8 cellular contexts compared by ENCODE assay signal in genomic region chr4:179307297-179308136, GRCh38.
DNase-seq lines count a peak whose midpoint lies in the region; ATAC-seq, FAIRE-seq and TF ChIP-seq lines count a peak whose summit lies in the region.

No MANE protein-coding gene starts in this region.

- TF ChIP-seq RAD21 in A549 (conservative IDR thresholded peaks at IDR 0.05 in 1 of 2, IDR thresholded peaks at IDR 0.05 in 1 of 2), result peak; percentile 51 to 60
- TF ChIP-seq RAD21 in Ishikawa (IDR thresholded peaks at IDR 0.05; ENCODE audit: low read depth), result peak; percentile 87

- POLR2A ChIA-PET in A549 (lab: Yijun Ruan, JAX), result no interaction called here

- CTCF ChIA-PET in A549 (lab: Yijun Ruan, JAX), result interaction anchor here (0.7 to 1.1 kb wide), 3 partner anchors 9 to 742 kb away, joined by 3 to 4 read pairs (median 3); no protein-coding TSS in a partner anchor

- no peak for TF ChIP-seq POLR2A in A549 (IDR thresholded peaks at IDR 0.05; ENCODE audit: low read length)
- no peak for TF ChIP-seq POLR2A in sigmoid colon (IDR thresholded peaks at IDR 0.05)

- H3K4me1 ChIP-seq in A549 (no peaks in the 10 kb centered on the region), mucosa of descending colon (ENCODE audit: low read depth) (no peaks in the 10 kb centered on the region), sigmoid colon (no peaks in the 10 kb centered on the region)

- no peak overlapping the region for H3K27ac ChIP-seq in A549
- no peak overlapping the region for H3K27ac ChIP-seq in sigmoid colon

- no peaks in the 10 kb centered on the region for H3K36me3 ChIP-seq in mucosa of descending colon (ENCODE audit: low read depth)
- H3K36me3 ChIP-seq in sigmoid colon, result no peaks in the 10 kb centered on the region

- peak; percentile 1 to 13 for DNase-seq in A549 (ENCODE audit: low read depth in 1 of 2, low spot score in 1 of 2)
- peak; percentile 30 for DNase-seq in DMS53 treated with DMSO at 0.1 percent for 48 hours (lab: John Stamatoyannopoulos, UW; ENCODE audit: unreplicated experiment)
- peak; percentile 17 for DNase-seq in astrocyte of the spinal cord (ENCODE audit: low read depth, low spot score)
- peak in 1 of 3 donors; percentile 72 for DNase-seq in mucosa of descending colon
- DNase-seq in sigmoid colon, result no peak
- DNase-seq in COR-L47 (lab: John Stamatoyannopoulos, UW), result no peak

- TF ChIP-seq EP300 in A549 (IDR thresholded peaks at IDR 0.05), result no peak
- TF ChIP-seq EP300 in Ishikawa (IDR thresholded peaks at IDR 0.05; ENCODE audit: borderline replicate concordance), result no peak
- no peak for TF ChIP-seq EP300 in sigmoid colon (IDR thresholded peaks at IDR 0.05)

- TF ChIP-seq CTCF in A549 (IDR thresholded peaks at IDR 0.05) (peak; percentile 44), astrocyte of the spinal cord (IDR thresholded peaks at IDR 0.05; ENCODE audit: low read depth, low read length) (peak; percentile 65), mucosa of descending colon (IDR thresholded peaks at IDR 0.05) (no peak), sigmoid colon (IDR thresholded peaks at IDR 0.05) (peak in 1 of 4 experiments; percentile 9)

- no peaks in the 10 kb centered on the region for H3K9me3 ChIP-seq in A549
- H3K9me3 ChIP-seq in mucosa of descending colon, result no peaks in the 10 kb centered on the region
- peaks cover 0 to 4% (median 1%) of the 10 kb centered on the region in 4 donors for H3K9me3 ChIP-seq in sigmoid colon

- H3K4me2 ChIP-seq in A549, result no peak overlapping the region

- intact Hi-C loops in mucosa of descending colon (cut with DNase I, micrococcal nuclease) (no loop called here), sigmoid colon (cut with DNase I) (no loop called here)

- no peaks in the 10 kb centered on the region for H3K27me3 ChIP-seq in sigmoid colon

- H3K4me3 ChIP-seq in A549 (no peak overlapping the region), astrocyte of the spinal cord (ENCODE audit: low read depth, low read length) (no peak overlapping the region), mucosa of descending colon (no peak overlapping the region), sigmoid colon (no peak overlapping the region)

- in situ Hi-C loops in astrocyte of the spinal cord (cut with HindIII; ENCODE audit: low sequenced_read_pairs), result no loop called here

- ATAC-seq in A549 (peak in 1 of 2 experiments; percentile 61; a peak in 2 of 6 replicates), GM21717 (IDR thresholded peaks at IDR 0.05; ENCODE audit: unreplicated experiment) (peak; percentile 99), mucosa of descending colon (peak; percentile 48)

- no peak for FAIRE-seq in A549 (lab: Jason Lieb, UNC)

- WGBS in A549 (ENCODE audit: missing lambda C conversion rate), result 18% methylated on average over 4 of the region's 4 CpGs
- WGBS in sigmoid colon, 2 donors, result 61 to 77% methylated on average over 4 of the region's 4 CpGs

TF ChIP-seq in A549, 52 proteins besides CTCF, POLR2A, EP300 and RAD21:
- TF ChIP-seq FOSB (CRISPR knock-in tag; IDR thresholded peaks at IDR 0.05) (no peak), HOXA7 (CRISPR knock-in tag; IDR thresholded peaks at IDR 0.05) (no peak), SMC3 (IDR thresholded peaks at IDR 0.05) (peak; percentile 45; the same call in 2 of the 3 replicates)

TF ChIP-seq in Ishikawa, 13 proteins besides CTCF, POLR2A, EP300 and RAD21:
- TF ChIP-seq CEBPB (IDR thresholded peaks at IDR 0.05), result no peak
- TF ChIP-seq NFIC (IDR thresholded peaks at IDR 0.05), result no peak
- TF ChIP-seq TEAD4 (IDR thresholded peaks at IDR 0.05), result no peak
- no peak for TF ChIP-seq ZBTB7A (IDR thresholded peaks at IDR 0.05; ENCODE audit: low read depth)
- TF ChIP-seq CREB1 (IDR thresholded peaks at IDR 0.05; ENCODE audit: low read depth), result no peak
- no peak for TF ChIP-seq FOXM1 (IDR thresholded peaks at IDR 0.05; ENCODE audit: borderline replicate concordance, low read depth)
- TF ChIP-seq YY1 (IDR thresholded peaks at IDR 0.05; ENCODE audit: low read depth), result no peak
- no peak for TF ChIP-seq REST (IDR thresholded peaks at IDR 0.05; ENCODE audit: low read depth)
- no peak for TF ChIP-seq EGR1 (IDR thresholded peaks at IDR 0.05)
- TF ChIP-seq, protein P1, sequence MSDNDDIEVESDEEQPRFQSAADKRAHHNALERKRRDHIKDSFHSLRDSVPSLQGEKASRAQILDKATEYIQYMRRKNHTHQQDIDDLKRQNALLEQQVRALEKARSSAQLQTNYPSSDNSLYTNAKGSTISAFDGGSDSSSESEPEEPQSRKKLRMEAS (IDR thresholded peaks at IDR 0.05), result no peak
- no peak for TF ChIP-seq USF1 (IDR thresholded peaks at IDR 0.05)
- no peak for TF ChIP-seq TCF12 (IDR thresholded peaks at IDR 0.05; ENCODE audit: low read depth)
- TF ChIP-seq TAF1 (IDR thresholded peaks at IDR 0.05; ENCODE audit: low read depth), result no peak

Comparison
In these comparisons a context has a peak if more than half of its experiments do, and no peak if none do; other contexts are left out.
1. DNase-seq: peak in A549 (2 of 2), DMS53 treated with DMSO at 0.1 percent for 48 hours (single experiment) and astrocyte of the spinal cord (single experiment); none in sigmoid colon (single experiment) and COR-L47 (single experiment).